ENCODE assay signal across 8 cellular contexts in the genomic region with DNA sequence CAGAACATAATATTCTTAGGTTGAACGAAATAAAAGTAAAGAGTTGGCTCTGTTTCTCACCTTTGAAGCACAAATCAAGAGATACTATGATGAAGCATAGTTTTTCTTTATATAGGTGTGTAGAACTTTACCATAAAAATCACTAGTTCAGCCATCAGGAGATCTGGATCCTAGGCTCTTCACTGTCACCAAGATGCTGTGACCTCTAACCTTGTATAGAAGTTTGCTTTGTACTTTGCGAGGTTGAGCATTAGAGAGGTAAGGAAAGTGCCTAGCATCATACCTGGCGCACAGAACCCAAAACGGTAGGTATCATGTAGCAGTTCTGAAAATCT. TPM values are rescaled to one million over a fixed set of nuclear protein-coding genes. Genes with fewer than 3 reads are reported as not detected.
DNase-seq lines count a peak whose midpoint lies in the region; ATAC-seq and TF ChIP-seq lines count a peak whose summit lies in the region.

No MANE protein-coding gene starts in this region.

- no peak overlapping the region for H4K91ac ChIP-seq in neuronal stem cell (ENCODE audit: low read depth, low read length, poor library complexity)

- peaks cover 41% of the 10 kb centered on the region for H3K79me2 ChIP-seq in KMS-11 (ENCODE audit: insufficient read depth, low read depth)

- no peak overlapping the region for H2BK5ac ChIP-seq in neuronal stem cell (ENCODE audit: low read length)

- H3K4ac ChIP-seq in neuronal stem cell (ENCODE audit: low read length), result no peak overlapping the region

- H2BK15ac ChIP-seq in neuronal stem cell (ENCODE audit: low read length), result no peak overlapping the region

- no CpG with 5 or more reads among the region's 4 CpGs for WGBS in neuronal stem cell (ENCODE audit: extremely low coverage in 2 of 2, insufficient read length in 2 of 2, insufficient replicate concordance in 1 of 2), 2 donors

- peaks cover 11% of the 10 kb centered on the region for H3K4me1 ChIP-seq in CD8-positive, alpha-beta memory T cell (ENCODE audit: insufficient read depth, low read length)
- H3K4me1 ChIP-seq in KMS-11 (ENCODE audit: low read depth, poor library complexity, severe bottlenecking) (peaks cover 52% of the 10 kb centered on the region), neuronal stem cell (ENCODE audit: control insufficient read depth in 2 of 2, insufficient read depth in 1 of 2, low read depth in 1 of 2, low read length in 2 of 2) (peaks cover 0 to 3% of the 10 kb centered on the region in 2 donors)

- no peak overlapping the region for H2BK12ac ChIP-seq in neuronal stem cell (ENCODE audit: low read length)

- peak overlapping the region; percentile 34 for H3K4me3 ChIP-seq in CD8-positive, alpha-beta memory T cell (ENCODE audit: low read length)
- no peak overlapping the region for H3K4me3 ChIP-seq in KMS-11 (IDR thresholded peaks at IDR 0.05; ENCODE audit: insufficient read depth, low read depth, low read length)
- H3K4me3 ChIP-seq in neuronal stem cell (ENCODE audit: low read length in 2 of 2), result peak overlapping the region; percentile 35 to 52

- CTCF ChIA-PET in CD8-positive, alpha-beta memory T cell (lab: Charles Lee), result interaction anchor here (1.5 kb wide), 1 partner anchor 68 kb away, joined by 4 read pairs; no protein-coding TSS in a partner anchor

- POLR2A ChIA-PET in CD8-positive, alpha-beta memory T cell (lab: Charles Lee), result no interaction called here

- peak overlapping the region; percentile 20; the same call in 1 of the 2 replicates for H3K4me2 ChIP-seq in KMS-11
- peak overlapping the region; percentile 41 for H3K4me2 ChIP-seq in neuronal stem cell (ENCODE audit: insufficient read depth, low read length, poor library complexity, severe bottlenecking)

- no peak for DNase-seq in CD8-positive, alpha-beta memory T cell
- DNase-seq in central memory CD8-positive, alpha-beta T cell (ENCODE audit: low spot score in 2 of 2), result no peak
- DNase-seq in neuronal stem cell (ENCODE audit: low spot score) (no peak), NCI-H345 (lab: John Stamatoyannopoulos, UW) (no peak), substantia nigra (lab: John Stamatoyannopoulos, UW) (no peak), COR-L47 (lab: John Stamatoyannopoulos, UW) (no peak), hippocampal formation (lab: John Stamatoyannopoulos, UW) (no peak)

- 0 out of 2 replicates have a peak, but pooled peaks cover 3% of the 10 kb centered on the region for H4K20me1 ChIP-seq in KMS-11 (ENCODE audit: insufficient read depth)

- no peak for TF ChIP-seq CTCF in KMS-11 (conservative IDR thresholded peaks at IDR 0.05; ENCODE audit: low read depth, low read length)

- H3K18ac ChIP-seq in neuronal stem cell (ENCODE audit: low read length), result no peak overlapping the region

- H3K4me1 Mint-ChIP-seq in CD8-positive, alpha-beta memory T cell, result peaks cover 25 to 42% (median 41%) of the 10 kb centered on the region in 3 donors
- peaks cover 34% of the 10 kb centered on the region for H3K4me1 Mint-ChIP-seq in central memory CD8-positive, alpha-beta T cell

- H3K9ac ChIP-seq in KMS-11 (no peak overlapping the region), neuronal stem cell (ENCODE audit: low read depth, low read length, poor library complexity) (no peak overlapping the region)

- H3K4me3 Mint-ChIP-seq in CD8-positive, alpha-beta memory T cell, result peak overlapping the region in 6 of 7 donors; percentile 89 to 99 (median 98)
- H3K4me3 Mint-ChIP-seq in central memory CD8-positive, alpha-beta T cell, result peak overlapping the region; percentile 94

- H3K27me3 Mint-ChIP-seq in CD8-positive, alpha-beta memory T cell, result no peaks in the 10 kb centered on the region
- H3K27me3 Mint-ChIP-seq in central memory CD8-positive, alpha-beta T cell, result no peaks in the 10 kb centered on the region

- H3K27ac Mint-ChIP-seq in CD8-positive, alpha-beta memory T cell, result peak overlapping the region; percentile 33 to 93 (median 68)
- peak overlapping the region; percentile 93 for H3K27ac Mint-ChIP-seq in central memory CD8-positive, alpha-beta T cell (ENCODE audit: low read depth)

- no peak overlapping the region for H3K27ac ChIP-seq in CD8-positive, alpha-beta memory T cell (ENCODE audit: low read depth, low read length)
- H3K27ac ChIP-seq in KMS-11 (no peak overlapping the region), neuronal stem cell (replicated peaks; ENCODE audit: low read length) (no peak overlapping the region), substantia nigra (ENCODE audit: low read depth, low read length, poor library complexity, severe bottlenecking) (no peak overlapping the region)

- H3K9me3 Mint-ChIP-seq in CD8-positive, alpha-beta memory T cell, result no peaks in the 10 kb centered on the region
- no peaks in the 10 kb centered on the region for H3K9me3 Mint-ChIP-seq in central memory CD8-positive, alpha-beta T cell

- H3K14ac ChIP-seq in neuronal stem cell (ENCODE audit: low read length), result no peak overlapping the region

- no peaks in the 10 kb centered on the region for H3K79me1 ChIP-seq in neuronal stem cell (ENCODE audit: low read depth, low read length)

- no peaks in the 10 kb centered on the region for H3K36me3 ChIP-seq in CD8-positive, alpha-beta memory T cell (ENCODE audit: insufficient read depth, low read length)
- peaks cover 5% of the 10 kb centered on the region; the same call in 1 of the 2 replicates for H3K36me3 ChIP-seq in KMS-11 (ENCODE audit: insufficient read depth)
- peaks cover 13 to 45% of the 10 kb centered on the region in 2 donors for H3K36me3 ChIP-seq in neuronal stem cell (replicated peaks in 1 of 2; ENCODE audit: control insufficient read depth in 2 of 2, insufficient read depth in 2 of 2, low read length in 2 of 2)

- H3K9me3 ChIP-seq in CD8-positive, alpha-beta memory T cell (ENCODE audit: low read length), result no peaks in the 10 kb centered on the region
- H3K9me3 ChIP-seq in neuronal stem cell (replicated peaks in 1 of 2; ENCODE audit: control insufficient read depth in 2 of 2, insufficient read depth in 1 of 2, low read depth in 1 of 2, low read length in 2 of 2), result no peaks in the 10 kb centered on the region

- H2AFZ ChIP-seq in KMS-11 (ENCODE audit: low read depth), result no peak overlapping the region
- peak overlapping the region; percentile 53 for H2AFZ ChIP-seq in neuronal stem cell (ENCODE audit: low read length)

- H2AK5ac ChIP-seq in neuronal stem cell (ENCODE audit: low read depth, low read length), result no peak overlapping the region

- no peak overlapping the region for H4K8ac ChIP-seq in neuronal stem cell (ENCODE audit: low read depth, low read length)

- no peak overlapping the region for H3K23ac ChIP-seq in neuronal stem cell (ENCODE audit: low read depth, low read length, poor library complexity)

- H3K36me3 Mint-ChIP-seq in CD8-positive, alpha-beta memory T cell, result peaks cover 0 to 9% (median 1%) of the 10 kb centered on the region in 3 donors
- H3K36me3 Mint-ChIP-seq in central memory CD8-positive, alpha-beta T cell (ENCODE audit: insufficient read depth), result peaks cover 12% of the 10 kb centered on the region

- no peaks in the 10 kb centered on the region for H3K27me3 ChIP-seq in CD8-positive, alpha-beta memory T cell (ENCODE audit: insufficient read depth, low read length, poor library complexity, severe bottlenecking)
- H3K27me3 ChIP-seq in KMS-11 (ENCODE audit: insufficient read depth, low read depth) (no peaks in the 10 kb centered on the region), neuronal stem cell (ENCODE audit: control insufficient read depth in 3 of 3, insufficient read depth in 3 of 3, low read depth in 1 of 3, low read length in 3 of 3) (no peaks in the 10 kb centered on the region)

- no peak overlapping the region for H2BK120ac ChIP-seq in neuronal stem cell (ENCODE audit: low read depth, low read length)

- ATAC-seq in central memory CD8-positive, alpha-beta T cell (replicated peaks; ENCODE audit: extremely low read depth, poor library complexity, severe bottlenecking), result no peak

RNA-seq across cellular contexts. Expression of a gene that starts 0.6 kb away (rescaled TPM):
- 100 to 1,000 TPM; 107 to 110 TPM for total RNA-seq in CD8-positive, alpha-beta memory T cell
- 0.49 TPM for polyA plus RNA-seq in CD8-positive, alpha-beta memory T cell
- polyA plus RNA-seq in neuronal stem cell (2013, experiment 1 of 2), result 31.8 TPM
- 32.6 TPM for polyA plus RNA-seq in neuronal stem cell (2013, experiment 2 of 2)

RNA-seq across cellular contexts. Expression of a gene that starts 21.9 kb away (rescaled TPM):
- total RNA-seq in CD8-positive, alpha-beta memory T cell, result 10 to 100 TPM; 37.4 to 37.8 TPM
- polyA plus RNA-seq in CD8-positive, alpha-beta memory T cell, result 14.0 TPM
- 14.9 TPM for polyA plus RNA-seq in neuronal stem cell (2013, experiment 1 of 2)
- polyA plus RNA-seq in neuronal stem cell (2013, experiment 2 of 2), result 15.3 TPM
